9 cellular contexts compared by ENCODE assay signal in genomic region chrX:13005671-13006473, GRCh38. TPM values are rescaled to one million over a fixed set of nuclear protein-coding genes. Genes with fewer than 3 reads are reported as not detected.
DNase-seq lines count a peak whose midpoint lies in the region; ATAC-seq and TF ChIP-seq lines count a peak whose summit lies in the region.
"Had no signal": no experiment of that assay in that cellular context is flagged by ENCODE, and none has a peak within 500 bp of the region (broad histone marks: within the 10 kb centered on the region; RNA-seq: fewer than 3 reads in every experiment).

No MANE protein-coding gene starts in this region.

- peaks cover 2 to 30% (median 5%) of the 10 kb centered on the region in 3 donors for H3K4me1 ChIP-seq in gastroesophageal sphincter

- DNase-seq in activated CD4-positive, CD25-positive, alpha-beta regulatory T cell treated with anti-CD3 and anti-CD28 coated beads, Interleukin-2, amount 50 U/mL, for 72 hours = no peak
- DNase-seq in naive B cell = peak; percentile 46
- no peak for DNase-seq in inferior parietal cortex (ENCODE audit: extremely low spot score)
- no peak for DNase-seq in NCI-H446 treated with DMSO at 0.1 percent for 48 hours (lab: John Stamatoyannopoulos, UW)

- peak; percentile 67 for ATAC-seq in activated CD4-positive, CD25-positive, alpha-beta regulatory T cell treated with anti-CD3 and anti-CD28 coated beads, Interleukin-2, amount 50 U/mL, for 24 hours
- ATAC-seq in HG02970 (IDR thresholded peaks at IDR 0.05; ENCODE audit: low FRiP score, unreplicated experiment) (peak; percentile 43), naive B cell (ENCODE audit: low read depth in 2 of 2) (peak; percentile 73 to 80), gastroesophageal sphincter (no peak)

- no peak for TF ChIP-seq POLR2A in gastroesophageal sphincter (IDR thresholded peaks at IDR 0.05)

- H3K4me3 ChIP-seq in gastroesophageal sphincter = no peak overlapping the region

- WGBS in gastroesophageal sphincter (ENCODE audit: low coverage in 1 of 2), 2 donors = 12 to 28% methylated on average over 6 to 8 of the region's 9 CpGs

- H3K9me3 Mint-ChIP-seq in T-helper 1 cell treated with Interleukin-12 subunit alpha and Interleukin-12 subunit beta and Interleukin-4 antibody, amounts not matched to agents 30 μg/mL and 1 μg/mL, for 36 hours = no peaks in the 10 kb centered on the region
- no peaks in the 10 kb centered on the region for H3K9me3 Mint-ChIP-seq in naive B cell

- peak overlapping the region; percentile 99 for H3K27ac Mint-ChIP-seq in T-helper 1 cell treated with Interleukin-12 subunit alpha and Interleukin-12 subunit beta and Interleukin-4 antibody, amounts not matched to agents 30 μg/mL and 1 μg/mL, for 36 hours
- peak overlapping the region; percentile 62 to 98 (median 82) for H3K27ac Mint-ChIP-seq in naive B cell

- TF ChIP-seq CTCF in gastroesophageal sphincter (IDR thresholded peaks at IDR 0.05) = no peak

- no peaks in the 10 kb centered on the region for H3K36me3 ChIP-seq in gastroesophageal sphincter

- H3K4me3 Mint-ChIP-seq in T-helper 1 cell treated with Interleukin-12 subunit alpha and Interleukin-12 subunit beta and Interleukin-4 antibody, amounts not matched to agents 30 μg/mL and 1 μg/mL, for 36 hours = peak overlapping the region; percentile 85
- H3K4me3 Mint-ChIP-seq in naive B cell = peak overlapping the region; percentile 50 to 93 (median 86)

- H3K27me3 ChIP-seq in gastroesophageal sphincter = no peaks in the 10 kb centered on the region

- H3K36me3 Mint-ChIP-seq in T-helper 1 cell treated with Interleukin-12 subunit alpha and Interleukin-12 subunit beta and Interleukin-4 antibody, amounts not matched to agents 30 μg/mL and 1 μg/mL, for 36 hours (ENCODE audit: low read depth) = peaks cover 2% of the 10 kb centered on the region
- no peaks in the 10 kb centered on the region for H3K36me3 Mint-ChIP-seq in naive B cell

- peak overlapping the region in 2 of 4 donors; percentile 43 to 50 for H3K27ac ChIP-seq in gastroesophageal sphincter

- peaks cover 47% of the 10 kb centered on the region for H3K4me1 Mint-ChIP-seq in T-helper 1 cell treated with Interleukin-12 subunit alpha and Interleukin-12 subunit beta and Interleukin-4 antibody, amounts not matched to agents 30 μg/mL and 1 μg/mL, for 36 hours (ENCODE audit: low read depth)
- H3K4me1 Mint-ChIP-seq in naive B cell = peaks cover 42 to 85% (median 44%) of the 10 kb centered on the region in 3 donors

- TF ChIP-seq EP300 in gastroesophageal sphincter (IDR thresholded peaks at IDR 0.05) = no peak

- no peaks in the 10 kb centered on the region for H3K27me3 Mint-ChIP-seq in T-helper 1 cell treated with Interleukin-12 subunit alpha and Interleukin-12 subunit beta and Interleukin-4 antibody, amounts not matched to agents 30 μg/mL and 1 μg/mL, for 36 hours (ENCODE audit: low read depth)
- H3K27me3 Mint-ChIP-seq in naive B cell = peaks cover 0 to 8% (median 0%) of the 10 kb centered on the region in 3 donors

- H3K9me3 ChIP-seq in gastroesophageal sphincter = no peaks in the 10 kb centered on the region

RNA-seq across cellular contexts. Expression of gene TMSB4X, which starts 31.0 kb away (rescaled TPM):
- over 10,000 TPM; 18,491 to 24,142 (median 22,031) TPM for polyA plus RNA-seq in naive B cell (ENCODE audit: low read depth in 6 of 6)
- 1,000 to 10,000 TPM; 2,260 to 4,561 (median 3,693) TPM for total RNA-seq in gastroesophageal sphincter

RNA-seq across cellular contexts. Expression of gene FAM9C, which starts 38.5 kb away (rescaled TPM):
- polyA plus RNA-seq in naive B cell (ENCODE audit: low read depth in 6 of 6) = not detected
- total RNA-seq in gastroesophageal sphincter = not detected
- polyA plus RNA-seq: keratinocyte had no signal
